In the genomic region with DNA sequence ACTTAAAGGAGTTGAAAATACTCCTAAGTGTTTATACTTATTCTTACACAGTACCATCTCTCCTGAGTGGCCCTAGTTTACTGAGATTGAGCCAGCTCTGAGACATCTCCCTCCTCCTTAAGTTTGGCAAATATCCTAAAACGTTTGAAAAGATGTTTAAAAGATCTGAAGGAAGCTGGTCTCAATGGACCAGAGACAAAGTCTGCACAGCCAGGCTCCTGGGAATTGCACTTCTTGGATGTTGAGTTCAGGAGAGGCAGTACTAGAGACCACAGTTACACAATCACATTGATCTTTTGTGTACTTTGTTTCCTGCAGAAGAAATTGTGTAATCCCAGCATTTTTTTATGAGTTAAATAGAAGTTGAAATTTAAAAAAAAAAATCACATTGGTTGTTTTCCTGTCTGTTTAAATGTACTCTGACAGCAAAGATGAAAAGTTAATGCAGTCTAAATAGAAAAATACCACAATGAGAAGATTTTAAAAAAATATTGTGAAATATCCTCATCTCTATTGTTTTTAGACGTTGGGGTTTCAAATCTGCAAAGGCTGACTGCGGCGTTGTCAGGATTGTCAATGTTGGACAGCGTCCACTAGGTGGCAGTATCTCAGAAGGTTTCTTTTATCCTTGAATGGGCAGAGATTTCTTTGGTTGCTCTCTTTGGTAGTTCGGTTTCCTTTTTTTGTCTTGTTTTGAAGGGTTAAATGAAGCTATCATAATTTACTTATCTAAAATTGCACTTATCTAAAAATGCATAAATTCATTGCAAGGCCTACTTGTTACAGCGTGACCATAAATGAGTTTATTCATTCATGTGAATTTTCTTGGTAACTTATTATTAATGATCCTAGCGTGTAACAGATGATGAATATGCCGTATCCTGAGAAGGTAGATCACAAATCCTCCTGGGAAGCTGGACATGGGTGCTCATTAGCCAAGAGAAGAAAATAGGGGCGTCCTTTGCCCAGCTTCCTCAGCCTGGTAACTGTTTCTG, we compare ENCODE assay signal across 7 cellular contexts. TPM values are rescaled to one million over a fixed set of nuclear protein-coding genes. Genes with fewer than 3 reads are reported as not detected.
DNase-seq lines count a peak whose midpoint lies in the region; FAIRE-seq and TF ChIP-seq lines count a peak whose summit lies in the region.

No MANE protein-coding gene starts in this region.

- no peaks in the 10 kb centered on the region for H3K9me3 Mint-ChIP-seq in activated T-helper 1 cell treated with anti-CD3 and anti-CD28 coated beads, Interleukin-12 subunit alpha, Interleukin-12 subunit beta, Interleukin-2, Interleukin-4 antibody, amounts not matched to agents 30 ng/mL and 10 ng/mL and 1 ng/mL, durations not matched to agents 14 hours and 24 hours and 36 hours

- H3K4me1 Mint-ChIP-seq in activated T-helper 1 cell treated with anti-CD3 and anti-CD28 coated beads, Interleukin-12 subunit alpha, Interleukin-12 subunit beta, Interleukin-2, Interleukin-4 antibody, amounts not matched to agents 30 ng/mL and 10 ng/mL and 1 ng/mL, durations not matched to agents 14 hours and 24 hours and 36 hours (ENCODE audit: low read depth) = peaks cover under 1% of the 10 kb centered on the region

- H4K20me1 ChIP-seq in OCI-LY7 (ENCODE audit: insufficient read depth, low read length) = 0 out of 2 replicates have a peak, but pooled peaks cover 3% of the 10 kb centered on the region

- no peaks in the 10 kb centered on the region for H3K9me2 ChIP-seq in OCI-LY7 (ENCODE audit: insufficient read depth, low read length)

- H3K27ac Mint-ChIP-seq in activated T-helper 1 cell treated with anti-CD3 and anti-CD28 coated beads, Interleukin-12 subunit alpha, Interleukin-12 subunit beta, Interleukin-2, Interleukin-4 antibody, amounts not matched to agents 30 ng/mL and 10 ng/mL and 1 ng/mL, durations not matched to agents 14 hours and 24 hours and 36 hours = no peak overlapping the region

- intact Hi-C loops in OCI-LY7 (cut with micrococcal nuclease; ENCODE audit: unreplicated experiment) = loop anchor here (5.0 to 10.0 kb wide), 3 partner anchors 130 to 1210 kb away; no protein-coding TSS in a partner anchor
- intact Hi-C loops in activated T-helper 1 cell treated with anti-CD3 and anti-CD28 coated beads, Interleukin-12 subunit alpha, Interleukin-12 subunit beta, Interleukin-2, Interleukin-4 antibody, amounts not matched to agents 30 ng/mL and 10 ng/mL and 1 ng/mL, durations not matched to agents 14 hours and 24 hours and 36 hours (cut with micrococcal nuclease) = loop anchor here (2.0 to 10.0 kb wide), 5 partner anchors 210 to 1280 kb away; no protein-coding TSS in a partner anchor

- H2AFZ ChIP-seq in OCI-LY7 (ENCODE audit: low read length) = no peak overlapping the region

- no peaks in the 10 kb centered on the region for H3K36me3 ChIP-seq in OCI-LY7 (ENCODE audit: insufficient read depth, low read length)

- peaks cover 10% of the 10 kb centered on the region for H3K27me3 Mint-ChIP-seq in activated T-helper 1 cell treated with anti-CD3 and anti-CD28 coated beads, Interleukin-12 subunit alpha, Interleukin-12 subunit beta, Interleukin-2, Interleukin-4 antibody, amounts not matched to agents 30 ng/mL and 10 ng/mL and 1 ng/mL, durations not matched to agents 14 hours and 24 hours and 36 hours (ENCODE audit: insufficient read depth)

- no peaks in the 10 kb centered on the region for H3K9me3 ChIP-seq in OCI-LY7 (ENCODE audit: low read length)

- H3K4me3 ChIP-seq in GM12864 (ENCODE audit: low read depth, low read length) (no peak overlapping the region), OCI-LY7 (ENCODE audit: low read depth, low read length, poor library complexity, severe bottlenecking) (no peak overlapping the region), fibroblast of villous mesenchyme (ENCODE audit: low read depth, low read length) (no peak overlapping the region)

- POLR2A ChIA-PET in OCI-LY7 (lab: Charles Lee) = interaction anchor here (0.6 to 0.8 kb wide), 3 partner anchors 212 to 670 kb away, joined by 3 read pairs; no protein-coding TSS in a partner anchor

- FAIRE-seq in urothelium cell line (lab: Jason Lieb, UNC) = no peak

- H3K79me2 ChIP-seq in OCI-LY7 (ENCODE audit: insufficient read depth, low read depth, low read length) = no peaks in the 10 kb centered on the region

- H3K27ac ChIP-seq in OCI-LY7 (ENCODE audit: low read depth, low read length, poor library complexity, severe bottlenecking) = no peak overlapping the region

- H3K4me2 ChIP-seq in OCI-LY7 (ENCODE audit: low read length) = no peak overlapping the region

- CTCF ChIA-PET in OCI-LY7 (lab: Charles Lee; ENCODE audit: unreplicated experiment) = no interaction called here

- BruUV-seq in OCI-LY7 (replicated peaks; lab: Mats Ljungman, UMichigan) = no TSS peak

- TF ChIP-seq CTCF in GM12864 (IDR thresholded peaks at IDR 0.05; ENCODE audit: low read depth, low read length, missing control alignments) (peak; percentile 63), OCI-LY7 (conservative IDR thresholded peaks at IDR 0.05; ENCODE audit: low read length) (peak; percentile 97), fibroblast of villous mesenchyme (IDR thresholded peaks at IDR 0.05; ENCODE audit: insufficient read depth, low read depth, low read length) (peak; percentile 79)

- no peaks in the 10 kb centered on the region for H3K36me3 Mint-ChIP-seq in activated T-helper 1 cell treated with anti-CD3 and anti-CD28 coated beads, Interleukin-12 subunit alpha, Interleukin-12 subunit beta, Interleukin-2, Interleukin-4 antibody, amounts not matched to agents 30 ng/mL and 10 ng/mL and 1 ng/mL, durations not matched to agents 14 hours and 24 hours and 36 hours (ENCODE audit: low read depth)

- no peak overlapping the region for H3K4me3 Mint-ChIP-seq in activated T-helper 1 cell treated with anti-CD3 and anti-CD28 coated beads, Interleukin-12 subunit alpha, Interleukin-12 subunit beta, Interleukin-2, Interleukin-4 antibody, amounts not matched to agents 30 ng/mL and 10 ng/mL and 1 ng/mL, durations not matched to agents 14 hours and 24 hours and 36 hours

- DNase-seq in GM12864 (ENCODE audit: low read depth) = peak; percentile 46
- DNase-seq in HuH-7 (ENCODE audit: low spot score) = peak; percentile 37
- DNase-seq in OCI-LY7 (ENCODE audit: low spot score) = peak; percentile 71
- peak; percentile 12 for DNase-seq in activated T-helper 1 cell treated with anti-CD3 and anti-CD28 coated beads, Interleukin-12 subunit alpha, Interleukin-12 subunit beta, Interleukin-2, Interleukin-4 antibody, amounts not matched to agents 30 ng/mL and 10 ng/mL and 1 ng/mL, durations not matched to agents 14 hours and 24 hours and 36 hours (ENCODE audit: low spot score)
- DNase-seq in fibroblast of villous mesenchyme (ENCODE audit: low read depth) = peak; percentile 87
- peak; percentile 1 for DNase-seq in occipital lobe (lab: John Stamatoyannopoulos, UW)
- DNase-seq in urothelium cell line (ENCODE audit: low spot score) = peak; percentile 52

- peaks cover 4% of the 10 kb centered on the region for H3K4me1 ChIP-seq in OCI-LY7 (ENCODE audit: insufficient read depth, low read length, poor library complexity, severe bottlenecking)

RNA-seq across cellular contexts. Expression of gene TNFSF11, which starts 20.9 kb away (rescaled TPM):
- total RNA-seq in OCI-LY7 (2014; rRNA removed; shearing (Covaris generic)) = not detected in 2 replicates
- total RNA-seq in OCI-LY7 (2022) (not detected in 2 replicates), fibroblast of villous mesenchyme (not detected in 2 replicates), occipital lobe (not detected)
- total RNA-seq in activated T-helper 1 cell treated with anti-CD3 and anti-CD28 coated beads, Interleukin-12 subunit alpha, Interleukin-12 subunit beta, Interleukin-2, Interleukin-4 antibody, amounts not matched to agents 30 ng/mL and 10 ng/mL and 1 ng/mL, durations not matched to agents 14 hours and 24 hours and 36 hours = 1.2 and 1.6 TPM in 2 replicates

Comparison
In these comparisons a context has a peak if more than half of its experiments do, and no peak if none do; other contexts are left out.
1. DNase-seq: peak in every context shown above with its lines; median percentile 87 in fibroblast of villous mesenchyme; 71 in OCI-LY7; 52 in urothelium cell line; 46 in GM12864; 37 in HuH-7; 12 in activated T-helper 1 cell treated with anti-CD3 and anti-CD28 coated beads, Interleukin-12 subunit alpha, Interleukin-12 subunit beta, Interleukin-2, Interleukin-4 antibody, amounts not matched to agents 30 ng/mL and 10 ng/mL and 1 ng/mL, durations not matched to agents 14 hours and 24 hours and 36 hours; 1 in occipital lobe.